In genomic region chr6:159174263-159174974, GRCh38 we compare ENCODE assay signal across 1 cellular context.
TF ChIP-seq lines count a peak whose summit lies in the region.

No MANE protein-coding gene starts in this region.

TF ChIP-seq in neural cell, 6 proteins besides CTCF, POLR2A, EP300 and RAD21 (continued from another document):
- TF ChIP-seq EZH2 (IDR thresholded peaks at IDR 0.05; ENCODE audit: borderline replicate concordance, insufficient read depth, low read length, poor library complexity, severe bottlenecking): no peak
- no peak for TF ChIP-seq MXI1 (conservative IDR thresholded peaks at IDR 0.05; ENCODE audit: poor library complexity, severe bottlenecking)
- TF ChIP-seq SMC3 (conservative IDR thresholded peaks at IDR 0.05; ENCODE audit: poor library complexity): peak; percentile 70
